8 cellular contexts compared by ENCODE assay signal in genomic region chr1:119367332-119368124, GRCh38.
DNase-seq lines count a peak whose midpoint lies in the region; ATAC-seq and TF ChIP-seq lines count a peak whose summit lies in the region.

No MANE protein-coding gene starts in this region.

- TF ChIP-seq CTCF in cardiac fibroblast (IDR thresholded peaks at IDR 0.05; ENCODE audit: low read depth, low read length), result peak; percentile 96

- no peak overlapping the region for H3K4me3 ChIP-seq in cardiac fibroblast (replicated peaks in 1 of 2; ENCODE audit: low read depth in 2 of 2, low read length in 2 of 2)

- peak; percentile 30 for DNase-seq in NCI-H748 (lab: John Stamatoyannopoulos, UW; ENCODE audit: unreplicated experiment)
- DNase-seq in NCI-H748 treated with DMSO at 0.1 percent for 48 hours (lab: John Stamatoyannopoulos, UW), result no peak
- peak; percentile 6 for DNase-seq in NCI-H1105 (lab: John Stamatoyannopoulos, UW)
- peak; percentile 56 to 66 for DNase-seq in cardiac fibroblast (ENCODE audit: low read depth in 2 of 2)
- peak; percentile 17 for DNase-seq in medulla oblongata (ENCODE audit: extremely low spot score)
- DNase-seq in activated gamma-delta T cell (lab: John Stamatoyannopoulos, UW), result no peak

- no peak for ATAC-seq in GM19023 (IDR thresholded peaks at IDR 0.05; ENCODE audit: unreplicated experiment)
- ATAC-seq in HG03571 (IDR thresholded peaks at IDR 0.05; ENCODE audit: unreplicated experiment), result no peak

Comparison
In these comparisons a context has a peak if more than half of its experiments do, and no peak if none do; other contexts are left out.
1. DNase-seq: peak in NCI-H748 (single experiment), NCI-H1105 (single experiment), cardiac fibroblast (2 of 2) and medulla oblongata (single experiment); none in NCI-H748 treated with DMSO at 0.1 percent for 48 hours (single experiment) and activated gamma-delta T cell (single experiment).